1 cellular context compared by ENCODE assay signal in the genomic region with DNA sequence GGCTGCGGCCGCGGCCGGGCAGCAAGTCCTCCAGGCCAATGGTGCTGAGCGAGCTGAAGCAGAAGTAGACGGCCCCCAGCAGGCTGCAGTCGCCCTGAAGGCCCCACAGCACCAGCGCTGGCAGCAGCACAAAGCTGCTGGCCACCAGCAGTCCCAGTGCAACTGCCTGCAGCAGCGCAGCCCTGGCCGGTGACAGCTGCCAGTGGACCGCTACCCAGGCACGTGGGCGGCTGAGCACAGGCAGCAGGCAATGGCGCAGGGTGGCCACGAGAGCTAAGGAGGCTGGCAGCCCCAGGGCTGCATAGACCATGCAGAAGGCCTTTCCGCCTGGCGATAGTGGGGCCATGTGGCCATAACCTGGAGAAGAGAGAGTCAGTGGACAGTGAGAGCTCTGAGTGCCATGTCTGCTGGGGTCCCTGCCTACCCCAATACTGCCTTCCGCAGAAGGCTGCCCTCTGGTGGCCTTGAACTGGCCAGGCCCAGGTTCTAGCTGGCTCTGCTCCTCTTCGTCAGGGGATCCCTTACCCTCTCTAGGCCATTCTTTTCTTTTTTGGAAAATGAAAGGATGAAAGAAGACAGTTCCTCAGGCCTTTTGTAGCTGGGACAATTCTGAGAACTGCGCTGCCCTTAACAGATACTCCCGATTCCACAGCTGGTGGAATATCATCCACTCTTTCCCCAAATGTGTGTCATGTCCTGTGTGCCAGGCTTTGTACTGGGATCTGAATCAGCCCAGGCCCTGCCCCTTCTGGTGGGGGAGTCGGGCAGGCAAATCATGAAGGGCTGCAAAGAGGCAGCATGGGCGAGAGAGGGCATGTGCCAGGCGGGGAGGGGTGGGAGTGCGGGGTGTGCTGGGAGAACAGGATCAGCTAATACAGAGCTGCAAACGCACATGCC.
TF ChIP-seq lines count a peak whose summit lies in the region.

No MANE protein-coding gene starts in this region.

TF ChIP-seq in HEK293, 187 proteins besides CTCF, POLR2A, EP300 and RAD21 (continued from another document):
- TF ChIP-seq, protein P1, sequence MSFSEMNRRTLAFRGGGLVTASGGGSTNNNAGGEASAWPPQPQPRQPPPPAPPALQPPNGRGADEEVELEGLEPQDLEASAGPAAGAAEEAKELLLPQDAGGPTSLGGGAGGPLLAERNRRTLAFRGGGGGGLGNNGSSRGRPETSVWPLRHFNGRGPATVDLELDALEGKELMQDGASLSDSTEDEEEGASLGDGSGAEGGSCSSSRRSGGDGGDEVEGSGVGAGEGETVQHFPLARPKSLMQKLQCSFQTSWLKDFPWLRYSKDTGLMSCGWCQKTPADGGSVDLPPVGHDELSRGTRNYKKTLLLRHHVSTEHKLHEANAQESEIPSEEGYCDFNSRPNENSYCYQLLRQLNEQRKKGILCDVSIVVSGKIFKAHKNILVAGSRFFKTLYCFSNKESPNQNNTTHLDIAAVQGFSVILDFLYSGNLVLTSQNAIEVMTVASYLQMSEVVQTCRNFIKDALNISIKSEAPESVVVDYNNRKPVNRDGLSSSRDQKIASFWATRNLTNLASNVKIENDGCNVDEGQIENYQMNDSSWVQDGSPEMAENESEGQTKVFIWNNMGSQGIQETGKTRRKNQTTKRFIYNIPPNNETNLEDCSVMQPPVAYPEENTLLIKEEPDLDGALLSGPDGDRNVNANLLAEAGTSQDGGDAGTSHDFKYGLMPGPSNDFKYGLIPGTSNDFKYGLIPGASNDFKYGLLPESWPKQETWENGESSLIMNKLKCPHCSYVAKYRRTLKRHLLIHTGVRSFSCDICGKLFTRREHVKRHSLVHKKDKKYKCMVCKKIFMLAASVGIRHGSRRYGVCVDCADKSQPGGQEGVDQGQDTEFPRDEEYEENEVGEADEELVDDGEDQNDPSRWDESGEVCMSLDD (tag by site-specific recombination; IDR thresholded peaks at IDR 0.05), result no peak
- TF ChIP-seq, protein P2, sequence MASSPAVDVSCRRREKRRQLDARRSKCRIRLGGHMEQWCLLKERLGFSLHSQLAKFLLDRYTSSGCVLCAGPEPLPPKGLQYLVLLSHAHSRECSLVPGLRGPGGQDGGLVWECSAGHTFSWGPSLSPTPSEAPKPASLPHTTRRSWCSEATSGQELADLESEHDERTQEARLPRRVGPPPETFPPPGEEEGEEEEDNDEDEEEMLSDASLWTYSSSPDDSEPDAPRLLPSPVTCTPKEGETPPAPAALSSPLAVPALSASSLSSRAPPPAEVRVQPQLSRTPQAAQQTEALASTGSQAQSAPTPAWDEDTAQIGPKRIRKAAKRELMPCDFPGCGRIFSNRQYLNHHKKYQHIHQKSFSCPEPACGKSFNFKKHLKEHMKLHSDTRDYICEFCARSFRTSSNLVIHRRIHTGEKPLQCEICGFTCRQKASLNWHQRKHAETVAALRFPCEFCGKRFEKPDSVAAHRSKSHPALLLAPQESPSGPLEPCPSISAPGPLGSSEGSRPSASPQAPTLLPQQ (tag by site-specific recombination; IDR thresholded peaks at IDR 0.05), result no peak
- TF ChIP-seq ZNF138 (tag by site-specific recombination; IDR thresholded peaks at IDR 0.05; ENCODE audit: borderline replicate concordance) (no peak), ZNF654 (tag by site-specific recombination; IDR thresholded peaks at IDR 0.05; ENCODE audit: low read depth) (0 out of 2 replicates have a peak, but pooled peaks have one; percentile 3), ZFHX2 (tag by site-specific recombination; conservative IDR thresholded peaks at IDR 0.05) (peak; percentile 18; the same call in 1 of the 2 replicates), ZNF785 (tag by site-specific recombination; IDR thresholded peaks at IDR 0.05) (no peak)
- TF ChIP-seq, protein P3, sequence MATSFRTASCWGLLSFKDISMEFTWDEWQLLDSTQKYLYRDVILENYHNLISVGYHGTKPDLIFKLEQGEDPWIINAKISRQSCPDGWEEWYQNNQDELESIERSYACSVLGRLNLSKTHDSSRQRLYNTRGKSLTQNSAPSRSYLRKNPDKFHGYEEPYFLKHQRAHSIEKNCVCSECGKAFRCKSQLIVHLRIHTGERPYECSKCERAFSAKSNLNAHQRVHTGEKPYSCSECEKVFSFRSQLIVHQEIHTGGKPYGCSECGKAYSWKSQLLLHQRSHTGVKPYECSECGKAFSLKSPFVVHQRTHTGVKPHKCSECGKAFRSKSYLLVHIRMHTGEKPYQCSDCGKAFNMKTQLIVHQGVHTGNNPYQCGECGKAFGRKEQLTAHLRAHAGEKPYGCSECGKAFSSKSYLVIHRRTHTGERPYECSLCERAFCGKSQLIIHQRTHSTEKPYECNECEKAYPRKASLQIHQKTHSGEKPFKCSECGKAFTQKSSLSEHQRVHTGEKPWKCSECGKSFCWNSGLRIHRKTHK (tag by site-specific recombination; IDR thresholded peaks at IDR 0.05), result no peak
- TF ChIP-seq, protein P4, sequence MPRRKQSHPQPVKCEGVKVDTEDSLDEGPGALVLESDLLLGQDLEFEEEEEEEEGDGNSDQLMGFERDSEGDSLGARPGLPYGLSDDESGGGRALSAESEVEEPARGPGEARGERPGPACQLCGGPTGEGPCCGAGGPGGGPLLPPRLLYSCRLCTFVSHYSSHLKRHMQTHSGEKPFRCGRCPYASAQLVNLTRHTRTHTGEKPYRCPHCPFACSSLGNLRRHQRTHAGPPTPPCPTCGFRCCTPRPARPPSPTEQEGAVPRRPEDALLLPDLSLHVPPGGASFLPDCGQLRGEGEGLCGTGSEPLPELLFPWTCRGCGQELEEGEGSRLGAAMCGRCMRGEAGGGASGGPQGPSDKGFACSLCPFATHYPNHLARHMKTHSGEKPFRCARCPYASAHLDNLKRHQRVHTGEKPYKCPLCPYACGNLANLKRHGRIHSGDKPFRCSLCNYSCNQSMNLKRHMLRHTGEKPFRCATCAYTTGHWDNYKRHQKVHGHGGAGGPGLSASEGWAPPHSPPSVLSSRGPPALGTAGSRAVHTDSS (tag by site-specific recombination; IDR thresholded peaks at IDR 0.05), result 0 out of 2 replicates have a peak, but pooled peaks have one; percentile 24
- TF ChIP-seq, protein P5, sequence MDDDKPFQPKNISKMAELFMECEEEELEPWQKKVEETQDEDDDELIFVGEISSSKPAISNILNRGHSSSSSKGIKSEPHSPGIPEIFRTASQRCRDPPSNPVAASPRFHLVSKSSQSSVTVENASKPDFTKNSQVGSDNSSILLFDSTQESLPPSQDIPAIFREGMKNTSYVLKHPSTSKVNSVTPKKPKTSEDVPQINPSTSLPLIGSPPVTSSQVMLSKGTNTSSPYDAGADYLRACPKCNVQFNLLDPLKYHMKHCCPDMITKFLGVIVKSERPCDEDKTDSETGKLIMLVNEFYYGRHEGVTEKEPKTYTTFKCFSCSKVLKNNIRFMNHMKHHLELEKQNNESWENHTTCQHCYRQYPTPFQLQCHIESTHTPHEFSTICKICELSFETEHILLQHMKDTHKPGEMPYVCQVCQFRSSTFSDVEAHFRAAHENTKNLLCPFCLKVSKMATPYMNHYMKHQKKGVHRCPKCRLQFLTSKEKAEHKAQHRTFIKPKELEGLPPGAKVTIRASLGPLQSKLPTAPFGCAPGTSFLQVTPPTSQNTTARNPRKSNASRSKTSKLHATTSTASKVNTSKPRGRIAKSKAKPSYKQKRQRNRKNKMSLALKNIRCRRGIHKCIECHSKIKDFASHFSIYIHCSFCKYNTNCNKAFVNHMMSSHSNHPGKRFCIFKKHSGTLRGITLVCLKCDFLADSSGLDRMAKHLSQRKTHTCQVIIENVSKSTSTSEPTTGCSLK (tag by site-specific recombination; IDR thresholded peaks at IDR 0.05), result no peak
TF ChIP-seq in HEK293: peak in this region for 4.
